ENCODE assay signal across 8 cellular contexts in the genomic region with DNA sequence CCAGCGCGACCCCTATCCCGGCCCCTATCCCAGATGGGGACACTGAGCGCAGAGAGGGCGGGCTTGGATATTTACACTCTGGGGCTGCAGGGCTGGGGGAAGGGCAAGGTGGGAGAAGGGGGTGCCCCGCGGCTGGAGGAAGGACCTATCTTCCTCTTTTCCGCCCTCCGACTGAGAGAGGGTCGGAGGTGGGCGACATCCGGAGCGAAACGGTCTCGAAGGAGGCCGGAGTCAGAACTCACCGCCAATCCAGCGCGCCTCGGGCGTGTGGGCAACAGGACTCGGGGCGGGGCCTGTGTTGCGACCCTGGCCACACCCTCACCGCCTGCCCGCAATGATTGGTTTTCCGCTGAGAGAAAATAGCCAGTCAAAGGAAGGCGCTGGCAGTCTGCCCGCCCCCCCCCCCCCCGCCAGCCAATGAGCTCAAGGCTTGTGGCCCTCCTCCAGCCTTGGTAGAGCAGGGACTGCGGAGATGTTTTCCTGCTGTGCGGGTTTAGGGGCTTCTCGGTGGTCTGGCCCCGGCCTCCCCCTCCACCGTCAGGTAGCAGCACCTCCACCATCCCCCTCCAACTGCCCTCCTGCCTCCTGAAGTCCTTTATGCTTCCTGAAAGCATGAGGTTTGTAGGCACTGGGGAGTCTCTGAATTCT. TPM values are rescaled to one million over a fixed set of nuclear protein-coding genes. Genes with fewer than 3 reads are reported as not detected.
A peak's percentile ranks its signal among the peaks of the same experiment; 100 is the strongest.
DNase-seq lines count a peak whose midpoint lies in the region; ATAC-seq and TF ChIP-seq lines count a peak whose summit lies in the region.

A gene with protein sequence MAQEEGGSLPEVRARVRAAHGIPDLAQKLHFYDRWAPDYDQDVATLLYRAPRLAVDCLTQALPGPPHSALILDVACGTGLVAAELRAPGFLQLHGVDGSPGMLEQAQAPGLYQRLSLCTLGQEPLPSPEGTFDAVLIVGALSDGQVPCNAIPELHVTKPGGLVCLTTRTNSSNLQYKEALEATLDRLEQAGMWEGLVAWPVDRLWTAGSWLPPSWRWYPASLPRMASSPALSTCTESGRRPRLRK (minus strand): TSS at position 269 of the 648 bp plus-strand sequence. CDS start 376 bp downstream, outside the sequence.

- H3K23ac ChIP-seq in H9 (ENCODE audit: insufficient read length, low read depth, low read length), result no peak within 1 kb of the TSS
- H3K23ac ChIP-seq in neuronal stem cell (ENCODE audit: low read depth, low read length, poor library complexity), result peak within 1 kb of the TSS; percentile 91

- H3K4me1 ChIP-seq in ES-I3 (ENCODE audit: insufficient read depth, low read length), result peaks cover 11% of the 10 kb centered on the region
- no peaks in the 10 kb centered on the region for H3K4me1 ChIP-seq in H9 (ENCODE audit: insufficient read depth, low read length)
- peaks cover 37% of the 10 kb centered on the region for H3K4me1 ChIP-seq in foreskin keratinocyte
- H3K4me1 ChIP-seq in neuronal stem cell (ENCODE audit: control insufficient read depth in 2 of 2, insufficient read depth in 1 of 2, low read depth in 1 of 2, low read length in 2 of 2), result peaks cover 0 to 5% of the 10 kb centered on the region in 2 donors
- H3K4me1 ChIP-seq in subcutaneous abdominal adipose tissue (ENCODE audit: control insufficient read depth in 5 of 5, insufficient read depth in 5 of 5, low read length in 5 of 5), result peaks cover 0 to 35% (median 23%) of the 10 kb centered on the region in 5 donors

- no peak within 1 kb of the TSS for H3T11ph ChIP-seq in H9 (ENCODE audit: low read length)

- H3K4ac ChIP-seq in H9 (ENCODE audit: low read depth, low read length), result no peak within 1 kb of the TSS
- peak within 1 kb of the TSS; percentile 23 for H3K4ac ChIP-seq in neuronal stem cell (ENCODE audit: low read length)

- TF ChIP-seq CTCF in H9 (conservative IDR thresholded peaks at IDR 0.05) (no peak), foreskin keratinocyte (conservative IDR thresholded peaks at IDR 0.05) (no peak)

- H3K9ac ChIP-seq in ES-I3 (ENCODE audit: low read depth, low read length) (peak within 1 kb of the TSS; percentile 84), H9 (ENCODE audit: extremely low read depth, insufficient read length, low read length) (peak within 1 kb of the TSS; percentile 75), neuronal stem cell (ENCODE audit: low read depth, low read length, poor library complexity) (peak within 1 kb of the TSS; percentile 85), subcutaneous abdominal adipose tissue (ENCODE audit: low read length in 5 of 5) (peak within 1 kb of the TSS in 4 of 5 donors; percentile 55 to 81 (median 70))

- peaks cover 0 to 11% (median 0%) of the 10 kb centered on the region in 3 experiments; a peak in 3 of 7 replicates for H3K36me3 Mint-ChIP-seq in H9 (ENCODE audit: insufficient read depth in 1 of 3, low read depth in 3 of 3)

- H3K79me2 ChIP-seq in H9 (ENCODE audit: insufficient read depth, low read length), result no peaks in the 10 kb centered on the region

- H3K14ac ChIP-seq in H9 (ENCODE audit: insufficient read depth, low read length) (peak within 1 kb of the TSS; percentile 85), neuronal stem cell (ENCODE audit: low read length) (peak within 1 kb of the TSS; percentile 84)

- H4K20me1 ChIP-seq in H9 (ENCODE audit: control insufficient read depth, insufficient read depth, insufficient read length), result no peaks in the 10 kb centered on the region

- H3K18ac ChIP-seq in H9 (ENCODE audit: insufficient read length, low read depth, low read length) (peak within 1 kb of the TSS; percentile 94), neuronal stem cell (ENCODE audit: low read length) (peak within 1 kb of the TSS; percentile 95)

- H3K27ac ChIP-seq in H9 (ENCODE audit: insufficient read length, low read depth, low read length) (no peak within 1 kb of the TSS), foreskin keratinocyte (peak within 1 kb of the TSS; percentile 95), neuronal stem cell (replicated peaks; ENCODE audit: low read length) (peak within 1 kb of the TSS; percentile 53), subcutaneous abdominal adipose tissue (ENCODE audit: low read depth, low read length) (peak within 1 kb of the TSS; percentile 41)

- peak within 1 kb of the TSS; percentile 54 for H3K4me3 ChIP-seq in MG63
- peak within 1 kb of the TSS; percentile 76 for H3K4me3 ChIP-seq in neuronal stem cell (ENCODE audit: low read length in 2 of 2)
- peak within 1 kb of the TSS; percentile 61 to 80 (median 76) for H3K4me3 ChIP-seq in subcutaneous abdominal adipose tissue (ENCODE audit: low read depth in 1 of 5, low read length in 5 of 5)

- no peak within 1 kb of the TSS for H2AFZ ChIP-seq in H9 (ENCODE audit: low read length)
- peak within 1 kb of the TSS; percentile 100 for H2AFZ ChIP-seq in neuronal stem cell (ENCODE audit: low read length)

- peak; percentile 79 for ATAC-seq in foreskin keratinocyte

- peak; percentile 97 for DNase-seq in H9
- peak; percentile 90 for DNase-seq in MG63
- DNase-seq in SHP77 treated with DMSO at 0.1 percent for 48 hours (lab: John Stamatoyannopoulos, UW), result peak; percentile 75
- peak; percentile 89 for DNase-seq in activated gamma-delta T cell treated with Interleukin-2 at 50 U/mL for 16 hours
- peak; percentile 59 to 79 for DNase-seq in foreskin keratinocyte
- DNase-seq in neuronal stem cell (ENCODE audit: low spot score), result peak; percentile 90

- H3K4me3 Mint-ChIP-seq in H9, result peak within 1 kb of the TSS; percentile 78 to 87

- H3K27me3 Mint-ChIP-seq in H9 (ENCODE audit: low read depth), result peaks cover 3% of the 10 kb centered on the region

- no peaks in the 10 kb centered on the region for H3K79me1 ChIP-seq in H9 (ENCODE audit: insufficient read depth, low read depth, low read length, poor library complexity, severe bottlenecking)
- H3K79me1 ChIP-seq in neuronal stem cell (ENCODE audit: low read depth, low read length), result no peaks in the 10 kb centered on the region

- H2BK15ac ChIP-seq in H9 (ENCODE audit: low read depth, low read length) (no peak within 1 kb of the TSS), neuronal stem cell (ENCODE audit: low read length) (peak within 1 kb of the TSS; percentile 81)

- H2BK12ac ChIP-seq in H9 (ENCODE audit: insufficient read length, low read depth, low read length) (no peak within 1 kb of the TSS), neuronal stem cell (ENCODE audit: low read length) (no peak within 1 kb of the TSS)

- no peak within 1 kb of the TSS for H3K56ac ChIP-seq in H9 (ENCODE audit: insufficient read length, low read depth, low read length)

- H4K91ac ChIP-seq in H9 (ENCODE audit: insufficient read length, low read depth, low read length), result no peak within 1 kb of the TSS
- no peak within 1 kb of the TSS for H4K91ac ChIP-seq in neuronal stem cell (ENCODE audit: low read depth, low read length, poor library complexity)

- peaks cover 3% of the 10 kb centered on the region for H3K23me2 ChIP-seq in H9 (ENCODE audit: insufficient read length, low read depth, low read length, poor library complexity, severe bottlenecking)

- peaks cover 23 to 26% of the 10 kb centered on the region in 2 experiments for H3K4me1 Mint-ChIP-seq in H9

- H2BK120ac ChIP-seq in H9 (ENCODE audit: low read depth, low read length, poor library complexity, severe bottlenecking) (no peak within 1 kb of the TSS), neuronal stem cell (ENCODE audit: low read depth, low read length) (peak within 1 kb of the TSS; percentile 87)

- H3K27me3 ChIP-seq in H9 (ENCODE audit: insufficient read depth, low read length), result no peaks in the 10 kb centered on the region
- no peaks in the 10 kb centered on the region for H3K27me3 ChIP-seq in MG63
- H3K27me3 ChIP-seq in foreskin keratinocyte, result no peaks in the 10 kb centered on the region
- no peaks in the 10 kb centered on the region for H3K27me3 ChIP-seq in neuronal stem cell (ENCODE audit: control insufficient read depth in 3 of 3, insufficient read depth in 3 of 3, low read depth in 1 of 3, low read length in 3 of 3)
- H3K27me3 ChIP-seq in subcutaneous abdominal adipose tissue (ENCODE audit: control insufficient read depth in 5 of 5, insufficient read depth in 4 of 5, low read length in 5 of 5), result peaks cover 0 to 4% (median 0%) of the 10 kb centered on the region in 5 donors

- H2BK5ac ChIP-seq in H9 (ENCODE audit: insufficient read length, low read length), result no peak within 1 kb of the TSS
- peak within 1 kb of the TSS; percentile 53 for H2BK5ac ChIP-seq in neuronal stem cell (ENCODE audit: low read length)

- H2AK5ac ChIP-seq in H9 (ENCODE audit: insufficient read length, low read length), result no peak within 1 kb of the TSS
- peak within 1 kb of the TSS; percentile 84 for H2AK5ac ChIP-seq in neuronal stem cell (ENCODE audit: low read depth, low read length)

- H4K8ac ChIP-seq in H9 (replicated peaks; ENCODE audit: insufficient read length, low read depth, low read length), result no peak within 1 kb of the TSS
- peak within 1 kb of the TSS; percentile 72 for H4K8ac ChIP-seq in neuronal stem cell (ENCODE audit: low read depth, low read length)

- H3K9me3 Mint-ChIP-seq in H9, result no peaks in the 10 kb centered on the region; a peak in 2 of 5 replicates

- no peaks in the 10 kb centered on the region for H3K36me3 ChIP-seq in ES-I3 (ENCODE audit: insufficient read depth, low read length)
- H3K36me3 ChIP-seq in MG63, result no peaks in the 10 kb centered on the region
- no peaks in the 10 kb centered on the region for H3K36me3 ChIP-seq in neuronal stem cell (replicated peaks in 1 of 2; ENCODE audit: control insufficient read depth in 2 of 2, insufficient read depth in 2 of 2, low read length in 2 of 2)
- no peaks in the 10 kb centered on the region for H3K36me3 ChIP-seq in subcutaneous abdominal adipose tissue (ENCODE audit: control insufficient read depth in 5 of 5, insufficient read depth in 5 of 5, low read length in 5 of 5)

- no peak within 1 kb of the TSS for H4K5ac ChIP-seq in H9 (ENCODE audit: insufficient read length, low read depth, low read length)

- H3K27ac Mint-ChIP-seq in H9, result peak within 1 kb of the TSS; percentile 89 to 92 (median 91); a peak in 5 of 7 replicates

- no CpG with 5 or more reads among the region's 35 CpGs for WGBS in H9 (ENCODE audit: extremely low coverage, insufficient read length, low lambda C conversion rate)
- WGBS in neuronal stem cell (ENCODE audit: extremely low coverage in 2 of 2, insufficient read length in 2 of 2, insufficient replicate concordance in 1 of 2), 2 donors, result no CpG with 5 or more reads among the region's 35 CpGs

- peak within 1 kb of the TSS; percentile 64 for H3K4me2 ChIP-seq in H9 (ENCODE audit: insufficient read depth, insufficient read length, low read length)
- peak within 1 kb of the TSS; percentile 83 for H3K4me2 ChIP-seq in neuronal stem cell (ENCODE audit: insufficient read depth, low read length, poor library complexity, severe bottlenecking)

- H2BK20ac ChIP-seq in H9 (ENCODE audit: low read depth, low read length, poor library complexity, severe bottlenecking), result no peak within 1 kb of the TSS

- no peaks in the 10 kb centered on the region for H3K9me3 ChIP-seq in ES-I3 (ENCODE audit: control insufficient read depth, insufficient read depth, low read length)
- H3K9me3 ChIP-seq in H9 (ENCODE audit: control insufficient read depth, low read depth, low read length), result no peaks in the 10 kb centered on the region
- no peaks in the 10 kb centered on the region for H3K9me3 ChIP-seq in MG63
- H3K9me3 ChIP-seq in neuronal stem cell (replicated peaks in 1 of 2; ENCODE audit: control insufficient read depth in 2 of 2, insufficient read depth in 1 of 2, low read depth in 1 of 2, low read length in 2 of 2), result no peaks in the 10 kb centered on the region
- H3K9me3 ChIP-seq in subcutaneous abdominal adipose tissue (ENCODE audit: control insufficient read depth in 5 of 5, low read length in 5 of 5), result no peaks in the 10 kb centered on the region

RNA-seq across cellular contexts. Expression of the gene that starts here (rescaled TPM):
- total RNA-seq in H9 (2021), result 13.5 and 14.9 TPM in 2 replicates
- total RNA-seq in MG63 (2014; rRNA removed; shearing (Covaris generic); ENCODE audit: low replicate concordance), result not detected in 2 replicates
- total RNA-seq in foreskin keratinocyte, result 11.8 and 18.0 TPM in 2 replicates
- 14.3 and 24.7 TPM in 2 replicates for polyA plus RNA-seq in foreskin keratinocyte
- polyA plus RNA-seq in neuronal stem cell (2013, experiment 1 of 2), result 2.8 TPM
- polyA plus RNA-seq in neuronal stem cell (2013, experiment 2 of 2), result 3.3 TPM

Comparison
In these comparisons a context has a peak if more than half of its experiments do, and no peak if none do; other contexts are left out.
1. RNA of the gene that starts here (total RNA-seq): 13.5 to 14.9 TPM in H9 and 11.8 to 18.0 TPM in foreskin keratinocyte; not detected in MG63; every median in the first group is over 10 times any median in the second.
2. Peak in DNase-seq and H3K4me3 ChIP-seq in MG63; RNA of the gene not detected or under 1 TPM.
3. Peak in every context shown above with its lines, with median percentiles within 50 percentile points of each other: H3K9ac ChIP-seq, DNase-seq and H3K4me3 ChIP-seq.